In the genomic region with DNA sequence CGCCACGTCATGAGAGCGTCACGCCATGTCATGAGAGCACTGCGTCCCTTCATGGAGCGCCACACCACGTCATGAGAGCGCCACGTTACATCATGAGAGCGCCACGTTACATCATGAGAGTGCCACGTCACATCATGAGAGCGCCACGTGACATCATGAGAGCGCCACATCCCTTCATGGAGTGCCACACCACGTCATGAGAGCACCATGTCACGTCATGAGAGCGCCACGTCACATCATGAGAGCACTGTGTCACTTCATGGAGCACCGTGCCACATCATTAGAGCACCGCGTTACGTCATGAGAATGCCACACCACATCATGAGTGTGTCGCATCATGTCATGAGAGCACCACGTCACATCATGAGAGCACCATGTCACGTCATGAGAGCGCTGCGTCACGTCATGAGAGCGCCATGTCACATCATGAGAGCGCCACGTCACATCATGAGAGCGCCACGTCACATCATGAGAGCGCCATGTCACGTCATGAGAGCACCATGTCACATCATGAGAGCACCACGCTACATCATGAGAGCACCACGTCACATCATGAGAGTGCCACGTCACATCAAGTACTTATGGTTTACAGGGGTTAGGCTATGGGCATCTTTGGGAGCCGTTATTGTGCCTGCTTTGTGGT, we compare ENCODE assay signal across 25 cellular contexts. TPM values are rescaled to one million over a fixed set of nuclear protein-coding genes. Genes with fewer than 3 reads are reported as not detected.
"Had no signal": no experiment of that assay in that cellular context is flagged by ENCODE, and none has a peak within 500 bp of the region (broad histone marks: within the 10 kb centered on the region; RNA-seq: fewer than 3 reads in every experiment).

No MANE protein-coding gene starts in this region.

- H3K27ac ChIP-seq: brain microvascular endothelial cell, coronary artery, VCaP had no signal

- H3K4me3 ChIP-seq: coronary artery, esophagus squamous epithelium, mucosa of descending colon had no signal

- H3K27ac Mint-ChIP-seq: memory B cell; progenitor cell of endocrine pancreas; stimulated activated naive CD8-positive, alpha-beta T cell treated with anti-CD3 and anti-CD28 coated beads, Interleukin-15, amount 100 ng/mL, for 72 hours; type B pancreatic cell had no signal

- H3K36me3 ChIP-seq: brain microvascular endothelial cell, esophagus squamous epithelium had no signal

- H3K4me3 Mint-ChIP-seq: memory B cell, type B pancreatic cell had no signal

- H3K27me3 ChIP-seq: brain microvascular endothelial cell, esophagus squamous epithelium had no signal

- ATAC-seq: natural killer cell treated with Interleukin-12 subunit alpha and Interleukin-12 subunit beta and Interleukin-15 and Interleukin-18, amount 100 ng/mL, for 72 hours; right cardiac atrium had no signal

- H3K9me3 ChIP-seq: esophagus squamous epithelium, mucosa of descending colon had no signal

- H3K4me1 ChIP-seq: esophagus squamous epithelium had no signal

- H3K36me3 Mint-ChIP-seq: activated naive CD8-positive, alpha-beta T cell; memory B cell; natural killer cell treated with Interleukin-12 subunit alpha and Interleukin-12 subunit beta and Interleukin-15 and Interleukin-18, amount 100 ng/mL, for 72 hours; type B pancreatic cell had no signal

- FAIRE-seq: small intestine had no signal

- DNase-seq: activated CD4-positive, alpha-beta T cell treated with anti-CD3 and anti-CD28 coated beads for 36 hours; anterior cingulate cortex; brain microvascular endothelial cell; effector CD4-positive, alpha-beta T cell; esophagus squamous epithelium; glutamatergic neuron; hypothalamus; left ventricle myocardium superior; mucosa of descending colon; occipital lobe; right cardiac atrium; small intestine; stimulated activated CD4-positive, alpha-beta T cell treated with anti-CD3 and anti-CD28 coated beads, Interleukin-4, amount 100 ng/mL, for 24 hours; stimulated activated naive CD8-positive, alpha-beta T cell treated with anti-CD3 and anti-CD28 coated beads, Interleukin-15, amount 100 ng/mL, for 72 hours had no signal

- H3K9me3 Mint-ChIP-seq: central memory CD8-positive, alpha-beta T cell; memory B cell; natural killer cell treated with Interleukin-12 subunit alpha and Interleukin-12 subunit beta and Interleukin-15 and Interleukin-18, amount 100 ng/mL, for 72 hours; stimulated activated naive CD8-positive, alpha-beta T cell treated with anti-CD3 and anti-CD28 coated beads, Interleukin-15, amount 100 ng/mL, for 72 hours; type B pancreatic cell had no signal

- H3K27me3 Mint-ChIP-seq: activated naive CD8-positive, alpha-beta T cell; central memory CD8-positive, alpha-beta T cell; memory B cell; progenitor cell of endocrine pancreas; stimulated activated naive CD8-positive, alpha-beta T cell treated with anti-CD3 and anti-CD28 coated beads, Interleukin-15, amount 100 ng/mL, for 72 hours had no signal

RNA-seq across cellular contexts. Expression of a gene that starts 9.8 kb away (rescaled TPM):
- total RNA-seq: progenitor cell of endocrine pancreas had no signal

RNA-seq across cellular contexts. Expression of a gene that starts 51.8 kb away (rescaled TPM):
- total RNA-seq: activated CD4-positive, alpha-beta T cell treated with anti-CD3 and anti-CD28 coated beads for 36 hours; esophagus squamous epithelium; fibroblast of villous mesenchyme; kidney epithelial cell; left ventricle myocardium superior; mucosa of descending colon; natural killer cell treated with Interleukin-12 subunit alpha and Interleukin-12 subunit beta and Interleukin-15 and Interleukin-18, amount 100 ng/mL, for 72 hours; occipital lobe; progenitor cell of endocrine pancreas; right cardiac atrium; temporal lobe had no signal
- polyA plus RNA-seq: right cardiac atrium, small intestine had no signal
